Comparison of ENCODE assay signal across 8 cellular contexts in genomic region chr16:84175351-84176081, GRCh38. TPM values are rescaled to one million over a fixed set of nuclear protein-coding genes. Genes with fewer than 3 reads are reported as not detected.
DNase-seq lines count a peak whose midpoint lies in the region; ATAC-seq and TF ChIP-seq lines count a peak whose summit lies in the region.

No MANE protein-coding gene starts in this region.

- H3K9me3 ChIP-seq in body of pancreas: no peaks in the 10 kb centered on the region

- peaks cover 24% of the 10 kb centered on the region for H3K4me1 ChIP-seq in body of pancreas

- ATAC-seq in GM21786 (IDR thresholded peaks at IDR 0.05; ENCODE audit: unreplicated experiment): peak; percentile 65
- ATAC-seq in body of pancreas: peak; percentile 79

- peak; percentile 54 to 90 (median 84) for TF ChIP-seq CTCF in body of pancreas (IDR thresholded peaks at IDR 0.05)

- DNase-seq in DMS153 (lab: John Stamatoyannopoulos, UW) (peak; percentile 23), LoVo (ENCODE audit: low spot score) (peak; percentile 58), SW480 (ENCODE audit: low spot score) (peak; percentile 70), body of pancreas (peak; percentile 53 to 74 (median 68)), islet precursor cell (peak; percentile 88), cortex of kidney (lab: John Stamatoyannopoulos, UW) (no peak)
- peak; percentile 71 for DNase-seq in stimulated activated CD4-positive, alpha-beta T cell treated with anti-CD3 and anti-CD28 coated beads, Interleukin-4, amount 100 ng/mL, for 1 hour

- peak overlapping the region in 2 of 4 donors; percentile 49 to 70 for H3K27ac ChIP-seq in body of pancreas

- no peaks in the 10 kb centered on the region for H3K27me3 ChIP-seq in body of pancreas

- H3K4me3 ChIP-seq in body of pancreas: no peak overlapping the region

- WGBS in body of pancreas, 2 donors: 15 to 21% methylated on average over 9 to 10 of the region's 10 CpGs

- TF ChIP-seq POLR2A in body of pancreas (IDR thresholded peaks at IDR 0.05): no peak

- peaks cover 0 to 9% of the 10 kb centered on the region in 2 donors for H3K36me3 ChIP-seq in body of pancreas (replicated peaks in 1 of 2; ENCODE audit: insufficient read depth in 1 of 2, low read depth in 2 of 2)

- intact Hi-C loops in body of pancreas (cut with DNase I): no loop called here

RNA-seq across cellular contexts. Expression of gene TAF1C, which starts 11.3 kb away (rescaled TPM):
- total RNA-seq in body of pancreas: 10 to 100 TPM; 33.5 to 80.8 TPM

RNA-seq across cellular contexts. Expression of gene ADAD2, which starts 15.4 kb away (rescaled TPM):
- total RNA-seq in body of pancreas: 1 to 10 TPM in 1 of 2 donors, not detected in 1; 4.0 TPM

RNA-seq across cellular contexts. Expression of gene DNAAF1, which starts 30.4 kb away (rescaled TPM):
- 1 to 10 TPM in 1 of 2 donors, under 1 TPM in 1; 0.99 to 1.3 TPM for total RNA-seq in body of pancreas

RNA-seq across cellular contexts. Expression of gene HSDL1, which starts 30.5 kb away (rescaled TPM):
- total RNA-seq in body of pancreas: 1 to 10 TPM; 6.3 to 8.0 TPM

RNA-seq across cellular contexts. Expression of gene MBTPS1, which starts 58.8 kb away (rescaled TPM):
- 10 to 100 TPM; 58.9 to 75.5 TPM for total RNA-seq in body of pancreas
